ENCODE assay signal across 11 cellular contexts in genomic region chr19:10752237-10752912, GRCh38. TPM values are rescaled to one million over a fixed set of nuclear protein-coding genes. Genes with fewer than 3 reads are reported as not detected.
DNase-seq lines count a peak whose midpoint lies in the region; ATAC-seq and TF ChIP-seq lines count a peak whose summit lies in the region.
"Had no signal": no experiment of that assay in that cellular context is flagged by ENCODE, and none has a peak within 500 bp of the region (broad histone marks: within the 10 kb centered on the region; RNA-seq: fewer than 3 reads in every experiment).

No MANE protein-coding gene starts in this region.

- peak overlapping the region; percentile 64 to 100 (median 85) for H3K27ac Mint-ChIP-seq in CD8-positive, alpha-beta memory T cell
- H3K27ac Mint-ChIP-seq in progenitor cell of endocrine pancreas = peak overlapping the region; percentile 8

- TF ChIP-seq POLR2A in adrenal gland (IDR thresholded peaks at IDR 0.05) = no peak

- peaks cover 0 to 8% (median 0%) of the 10 kb centered on the region in 3 donors for H3K36me3 Mint-ChIP-seq in CD8-positive, alpha-beta memory T cell
- H3K36me3 Mint-ChIP-seq in progenitor cell of endocrine pancreas (ENCODE audit: insufficient read depth) = no peaks in the 10 kb centered on the region

- CTCF ChIA-PET in CD8-positive, alpha-beta memory T cell (lab: Charles Lee) = no interaction called here

- POLR2A ChIA-PET in CD8-positive, alpha-beta memory T cell (lab: Charles Lee) = interaction anchor here (0.6 kb wide), 1 partner anchor 427 kb away, joined by 3 read pairs; no protein-coding TSS in a partner anchor

- H3K4me3 ChIP-seq in CD8-positive, alpha-beta memory T cell (ENCODE audit: low read length) = no peak overlapping the region
- H3K4me3 ChIP-seq in adrenal gland = no peak overlapping the region

- no peaks in the 10 kb centered on the region for H3K36me3 ChIP-seq in CD8-positive, alpha-beta memory T cell (ENCODE audit: insufficient read depth, low read length)
- H3K36me3 ChIP-seq in adrenal gland (replicated peaks in 1 of 2) = no peaks in the 10 kb centered on the region

- WGBS in adrenal gland, 4 donors = 93 to 95% (median 94%) methylated on average over 6 to 8 of the region's 8 CpGs

- no peaks in the 10 kb centered on the region for H3K9me3 ChIP-seq in CD8-positive, alpha-beta memory T cell (ENCODE audit: low read length)
- no peaks in the 10 kb centered on the region for H3K9me3 ChIP-seq in adrenal gland (replicated peaks in 1 of 3)

- no peaks in the 10 kb centered on the region for H3K27me3 ChIP-seq in CD8-positive, alpha-beta memory T cell (ENCODE audit: insufficient read depth, low read length, poor library complexity, severe bottlenecking)
- no peaks in the 10 kb centered on the region for H3K27me3 ChIP-seq in adrenal gland

- intact Hi-C loops in adrenal gland (cut with DNase I) = no loop called here

- H3K27ac ChIP-seq in CD8-positive, alpha-beta memory T cell (ENCODE audit: low read depth, low read length) = peak overlapping the region; percentile 24
- H3K27ac ChIP-seq in adrenal gland = peak overlapping the region in 3 of 5 donors; percentile 50 to 90 (median 82)

- DNase-seq in CD8-positive, alpha-beta memory T cell = no peak
- DNase-seq in adrenal gland (peak in 1 of 7 donors; percentile 20), hippocampal formation (lab: John Stamatoyannopoulos, UW) (peak; percentile 83 to 84), progenitor cell of endocrine pancreas (ENCODE audit: low spot score, unreplicated experiment) (no peak), GF-D8 (lab: John Stamatoyannopoulos, UW) (no peak), iPS-NIHi11 (ENCODE audit: low spot score) (no peak)
- DNase-seq: activated naive CD4-positive, alpha-beta T cell treated with anti-CD3 and anti-CD28 coated beads, Interleukin-2, amount 10 ng/mL, durations not matched to agents 7 days and 5 days; Kasumi-1; NCI-H69 had no signal

- H3K4me3 Mint-ChIP-seq in CD8-positive, alpha-beta memory T cell = peak overlapping the region in 1 of 7 donors; percentile 11
- H3K4me3 Mint-ChIP-seq in progenitor cell of endocrine pancreas (ENCODE audit: low read depth) = no peak overlapping the region
- H3K4me3 Mint-ChIP-seq: activated naive CD4-positive, alpha-beta T cell treated with anti-CD3 and anti-CD28 coated beads, Interleukin-2, amount 10 ng/mL, durations not matched to agents 7 days and 5 days had no signal

- H3K4me1 ChIP-seq in CD8-positive, alpha-beta memory T cell (ENCODE audit: insufficient read depth, low read length) = peaks cover 90% of the 10 kb centered on the region
- H3K4me1 ChIP-seq in adrenal gland (replicated peaks in 1 of 2) = peaks cover 14 to 68% of the 10 kb centered on the region in 2 donors

- peaks cover 63 to 95% (median 81%) of the 10 kb centered on the region in 3 donors for H3K4me1 Mint-ChIP-seq in CD8-positive, alpha-beta memory T cell
- H3K4me1 Mint-ChIP-seq in progenitor cell of endocrine pancreas (ENCODE audit: low read depth) = peaks cover 6% of the 10 kb centered on the region

- no peak for ATAC-seq in HG02588 (IDR thresholded peaks at IDR 0.05; ENCODE audit: unreplicated experiment)
- ATAC-seq in GM21423 (IDR thresholded peaks at IDR 0.05; ENCODE audit: unreplicated experiment) = no peak

- no peaks in the 10 kb centered on the region for H3K9me3 Mint-ChIP-seq in CD8-positive, alpha-beta memory T cell
- no peaks in the 10 kb centered on the region for H3K9me3 Mint-ChIP-seq in progenitor cell of endocrine pancreas (ENCODE audit: low read depth)
- H3K9me3 Mint-ChIP-seq: activated naive CD4-positive, alpha-beta T cell treated with anti-CD3 and anti-CD28 coated beads, Interleukin-2, amount 10 ng/mL, durations not matched to agents 7 days and 5 days had no signal

- peaks cover 0 to 2% of the 10 kb centered on the region in 2 donors for H3K27me3 Mint-ChIP-seq in CD8-positive, alpha-beta memory T cell
- H3K27me3 Mint-ChIP-seq in progenitor cell of endocrine pancreas = no peaks in the 10 kb centered on the region
- H3K27me3 Mint-ChIP-seq: activated naive CD4-positive, alpha-beta T cell treated with anti-CD3 and anti-CD28 coated beads, Interleukin-2, amount 10 ng/mL, durations not matched to agents 7 days and 5 days had no signal

- TF ChIP-seq CTCF in adrenal gland (IDR thresholded peaks at IDR 0.05) (no peak), progenitor cell of endocrine pancreas (IDR thresholded peaks at IDR 0.05; ENCODE audit: unreplicated experiment) (no peak)

RNA-seq across cellular contexts. Expression of gene DNM2, which starts 34.5 kb away (rescaled TPM):
- 100 to 1,000 TPM; 154 to 165 TPM for total RNA-seq in CD8-positive, alpha-beta memory T cell
- 105 TPM for polyA plus RNA-seq in CD8-positive, alpha-beta memory T cell
- total RNA-seq in adrenal gland (100 to 1,000 TPM; 134 to 196 (median 170) TPM), progenitor cell of endocrine pancreas (124 and 127 TPM in 2 replicates)
- 100 to 1,000 TPM; 103 to 157 (median 124) TPM for polyA plus RNA-seq in adrenal gland

RNA-seq across cellular contexts. Expression of gene QTRT1, which starts 51.1 kb away (rescaled TPM):
- total RNA-seq in CD8-positive, alpha-beta memory T cell = 10 to 100 TPM; 76.1 to 80.1 TPM
- polyA plus RNA-seq in CD8-positive, alpha-beta memory T cell = 32.2 TPM
- total RNA-seq in adrenal gland (10 to 100 TPM; 16.4 to 82.7 (median 44.5) TPM), progenitor cell of endocrine pancreas (53.9 and 59.3 TPM in 2 replicates)
- 100 to 1,000 TPM in 2 of 3 donors, 1 to 10 TPM in 1; 8.1 to 466 (median 422) TPM for polyA plus RNA-seq in adrenal gland

Comparison
In these comparisons a context has a peak if more than half of its experiments do, and no peak if none do; other contexts are left out.
1. DNase-seq: peak in hippocampal formation (2 of 2); none in CD8-positive, alpha-beta memory T cell (0 of 5), progenitor cell of endocrine pancreas (single experiment), GF-D8 (single experiment) and iPS-NIHi11 (single experiment).